ENCODE assay signal across 19 cellular contexts in the genomic region with DNA sequence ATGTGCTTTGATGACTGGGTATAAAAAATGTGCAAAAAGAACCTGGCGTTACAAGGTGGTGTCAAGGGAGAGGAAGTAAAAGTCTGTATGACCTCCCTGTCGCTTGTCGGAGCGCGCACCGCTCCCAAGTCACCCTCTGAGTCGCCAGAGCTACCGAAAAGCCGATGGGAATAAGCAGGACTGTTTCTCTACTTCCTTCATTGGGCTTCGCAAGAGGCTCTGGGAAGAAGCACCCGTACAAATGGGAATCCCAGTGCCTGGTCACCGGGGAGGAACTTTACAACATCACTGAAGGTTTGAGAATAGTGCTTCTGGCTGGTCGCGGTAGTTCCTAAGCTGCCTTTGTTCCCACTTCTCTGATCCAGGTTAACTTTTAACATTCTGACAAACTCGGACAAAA. TPM values are rescaled to one million over a fixed set of nuclear protein-coding genes. Genes with fewer than 3 reads are reported as not detected.
A peak's percentile ranks its signal among the peaks of the same experiment; 100 is the strongest.
DNase-seq lines count a peak whose midpoint lies in the region; ATAC-seq lines count a peak whose summit lies in the region.
"Had no signal": no experiment of that assay in that cellular context is flagged by ENCODE, and none has a peak within 500 bp of the region (broad histone marks: within the 10 kb centered on the region; RNA-seq: fewer than 3 reads in every experiment).

No MANE protein-coding gene starts in this region.

- peaks cover 3% of the 10 kb centered on the region for H3K36me3 Mint-ChIP-seq in activated CD4-positive, alpha-beta T cell treated with anti-CD3 and anti-CD28 coated beads for 36 hours (ENCODE audit: low read depth)
- peaks cover 4% of the 10 kb centered on the region for H3K36me3 Mint-ChIP-seq in stimulated activated effector memory CD8-positive, alpha-beta T cell treated with anti-CD3 and anti-CD28 coated beads, Interleukin-12 subunit alpha, Interleukin-12 subunit beta, amount 100 ng/mL, for 72 hours

- peak; percentile 17 for DNase-seq in activated CD4-positive, alpha-beta T cell treated with anti-CD3 and anti-CD28 coated beads for 36 hours
- no peak for DNase-seq in activated CD4-positive, alpha-beta T cell treated with anti-CD3 and anti-CD28 coated beads for 4 hours
- DNase-seq in RPMI8226 (peak; percentile 3), GDM1 (lab: John Stamatoyannopoulos, UW) (no peak), NCI-H774 (lab: John Stamatoyannopoulos, UW) (no peak)
- no peak for DNase-seq in stimulated activated effector memory CD8-positive, alpha-beta T cell treated with anti-CD3 and anti-CD28 coated beads, Interleukin-12 subunit alpha, Interleukin-12 subunit beta, amount 100 ng/mL, for 72 hours (ENCODE audit: low spot score in 2 of 2)
- DNase-seq: esophagus squamous epithelium; islet precursor cell; midbrain; NCI-H146; NCI-H446; posterior cingulate gyrus; SJCRH30; stimulated activated CD4-positive, alpha-beta T cell treated with anti-CD3 and anti-CD28 coated beads, Interleukin-12 subunit alpha, Interleukin-12 subunit beta, amount 100 ng/mL, for 4 hours had no signal

- H3K27me3 Mint-ChIP-seq in activated CD4-positive, alpha-beta T cell treated with anti-CD3 and anti-CD28 coated beads for 36 hours = peaks cover 82% of the 10 kb centered on the region

- H3K4me3 ChIP-seq in iPS-15b (ENCODE audit: low read depth, low read length) = peak overlapping the region; percentile 43

- H3K9ac ChIP-seq in iPS-15b (ENCODE audit: low read depth, low read length) = no peak overlapping the region

- H3K4me3 Mint-ChIP-seq in activated CD4-positive, alpha-beta T cell treated with anti-CD3 and anti-CD28 coated beads for 36 hours = peak overlapping the region; percentile 69
- peak overlapping the region; percentile 73 for H3K4me3 Mint-ChIP-seq in stimulated activated effector memory CD8-positive, alpha-beta T cell treated with anti-CD3 and anti-CD28 coated beads, Interleukin-12 subunit alpha, Interleukin-12 subunit beta, amount 100 ng/mL, for 72 hours

- peaks cover 57% of the 10 kb centered on the region for H3K4me1 Mint-ChIP-seq in activated CD4-positive, alpha-beta T cell treated with anti-CD3 and anti-CD28 coated beads for 36 hours
- H3K4me1 Mint-ChIP-seq in stimulated activated effector memory CD8-positive, alpha-beta T cell treated with anti-CD3 and anti-CD28 coated beads, Interleukin-12 subunit alpha, Interleukin-12 subunit beta, amount 100 ng/mL, for 72 hours = peaks cover 58% of the 10 kb centered on the region

- CTCF ChIA-PET in activated CD4-positive, alpha-beta T cell treated with anti-CD3 and anti-CD28 coated beads for 36 hours (lab: Charles Lee) = no interaction called here

- H3K9me3 ChIP-seq in iPS-15b (ENCODE audit: control insufficient read depth, insufficient read depth, low read length) = no peaks in the 10 kb centered on the region
- H3K9me3 ChIP-seq: esophagus squamous epithelium had no signal

- H3K36me3 ChIP-seq in iPS-15b (ENCODE audit: control insufficient read depth, insufficient read depth, low read length) = no peaks in the 10 kb centered on the region
- H3K36me3 ChIP-seq: esophagus squamous epithelium, SJCRH30 had no signal

- H3K27me3 ChIP-seq in iPS-15b (ENCODE audit: control insufficient read depth, insufficient read depth, low read length) = peaks cover 97% of the 10 kb centered on the region
- H3K27me3 ChIP-seq: SJCRH30 had no signal

- H3K9me3 Mint-ChIP-seq in activated CD4-positive, alpha-beta T cell treated with anti-CD3 and anti-CD28 coated beads for 36 hours (ENCODE audit: low read depth) = peaks cover 3% of the 10 kb centered on the region
- no peaks in the 10 kb centered on the region for H3K9me3 Mint-ChIP-seq in stimulated activated effector memory CD8-positive, alpha-beta T cell treated with anti-CD3 and anti-CD28 coated beads, Interleukin-12 subunit alpha, Interleukin-12 subunit beta, amount 100 ng/mL, for 72 hours

- intact Hi-C loops in activated CD4-positive, alpha-beta T cell treated with anti-CD3 and anti-CD28 coated beads for 36 hours (cut with DNase I, micrococcal nuclease) = loop anchor here in 1 of 2 experiments (2.0 kb wide), 1 partner anchor 208 kb away; a partner anchor contains a TSS

- peaks cover 5% of the 10 kb centered on the region for H3K4me1 ChIP-seq in iPS-15b (ENCODE audit: control insufficient read depth, insufficient read depth, low read length)
- H3K4me1 ChIP-seq: SJCRH30 had no signal

- POLR2A ChIA-PET in activated CD4-positive, alpha-beta T cell treated with anti-CD3 and anti-CD28 coated beads for 36 hours (lab: Charles Lee) = no interaction called here

- H3K27ac Mint-ChIP-seq in activated CD4-positive, alpha-beta T cell treated with anti-CD3 and anti-CD28 coated beads for 36 hours = no peak overlapping the region
- H3K27ac Mint-ChIP-seq in stimulated activated effector memory CD8-positive, alpha-beta T cell treated with anti-CD3 and anti-CD28 coated beads, Interleukin-12 subunit alpha, Interleukin-12 subunit beta, amount 100 ng/mL, for 72 hours = no peak overlapping the region

- ATAC-seq in activated CD4-positive, alpha-beta T cell treated with anti-CD3 and anti-CD28 coated beads for 36 hours = no peak
- ATAC-seq in stimulated activated effector memory CD8-positive, alpha-beta T cell treated with anti-CD3 and anti-CD28 coated beads, Interleukin-12 subunit alpha, Interleukin-12 subunit beta, amount 100 ng/mL, for 72 hours = no peak
- no peak for ATAC-seq in GM18517 (IDR thresholded peaks at IDR 0.05; ENCODE audit: unreplicated experiment)

RNA-seq across cellular contexts. Expression of a gene that starts 1.3 kb away (rescaled TPM):
- total RNA-seq in activated CD4-positive, alpha-beta T cell treated with anti-CD3 and anti-CD28 coated beads for 36 hours = not detected
- total RNA-seq: A673, dermis microvascular lymphatic vessel endothelial cell, LHCN-M2 had no signal

Comparison
In these comparisons a context has a peak if more than half of its experiments do, and no peak if none do; other contexts are left out.
1. DNase-seq: peak in activated CD4-positive, alpha-beta T cell treated with anti-CD3 and anti-CD28 coated beads for 36 hours (single experiment) and RPMI8226 (single experiment); none in activated CD4-positive, alpha-beta T cell treated with anti-CD3 and anti-CD28 coated beads for 4 hours (0 of 2), stimulated activated effector memory CD8-positive, alpha-beta T cell treated with anti-CD3 and anti-CD28 coated beads, Interleukin-12 subunit alpha, Interleukin-12 subunit beta, amount 100 ng/mL, for 72 hours (0 of 2), GDM1 (single experiment) and NCI-H774 (single experiment).